In genomic region chr2:62423235-62423634, GRCh38 we compare ENCODE assay signal across 15 cellular contexts.
DNase-seq lines count a peak whose midpoint lies in the region; ATAC-seq and TF ChIP-seq lines count a peak whose summit lies in the region.
"Had no signal": no experiment of that assay in that cellular context is flagged by ENCODE, and none has a peak within 500 bp of the region (broad histone marks: within the 10 kb centered on the region; RNA-seq: fewer than 3 reads in every experiment).

No MANE protein-coding gene starts in this region.

- peaks cover 26% of the 10 kb centered on the region for H3K9me3 Mint-ChIP-seq in progenitor cell of endocrine pancreas (ENCODE audit: low read depth)
- H3K9me3 Mint-ChIP-seq in CD8-positive, alpha-beta T cell, result peaks cover 7% of the 10 kb centered on the region
- H3K9me3 Mint-ChIP-seq: activated CD4-positive, alpha-beta T cell treated with anti-CD3 and anti-CD28 coated beads, Interleukin-2, amount 10 ng/mL, durations not matched to agents 24 days and 14 days; activated naive CD4-positive, alpha-beta T cell treated with anti-CD3 and anti-CD28 coated beads, Interleukin-2, amount 10 ng/mL, durations not matched to agents 7 days and 5 days had no signal

- no peak overlapping the region for H3K27ac Mint-ChIP-seq in progenitor cell of endocrine pancreas
- no peak overlapping the region for H3K27ac Mint-ChIP-seq in CD8-positive, alpha-beta T cell
- H3K27ac Mint-ChIP-seq: activated CD4-positive, alpha-beta T cell treated with anti-CD3 and anti-CD28 coated beads, Interleukin-2, amount 10 ng/mL, durations not matched to agents 24 days and 14 days; activated naive CD4-positive, alpha-beta T cell treated with anti-CD3 and anti-CD28 coated beads, Interleukin-2, amount 10 ng/mL, durations not matched to agents 7 days and 5 days had no signal

- H3K27ac ChIP-seq in Panc1 (ENCODE audit: low read length) (no peak overlapping the region), esophagus (ENCODE audit: low read depth in 2 of 2, low read length in 1 of 2) (peak overlapping the region; percentile 81 to 85)
- no peak overlapping the region for H3K27ac ChIP-seq in CD8-positive, alpha-beta T cell (ENCODE audit: low read depth, low read length)
- H3K27ac ChIP-seq: SJCRH30, upper lobe of left lung had no signal

- 49 to 66% methylated on average over 6 of the region's 6 CpGs for WGBS in esophagus, 2 donors

- H3K27me3 Mint-ChIP-seq in progenitor cell of endocrine pancreas, result no peaks in the 10 kb centered on the region
- no peaks in the 10 kb centered on the region for H3K27me3 Mint-ChIP-seq in CD8-positive, alpha-beta T cell (ENCODE audit: low read depth)

- H3K36me3 Mint-ChIP-seq in progenitor cell of endocrine pancreas (ENCODE audit: insufficient read depth), result peaks cover 3% of the 10 kb centered on the region
- no peaks in the 10 kb centered on the region for H3K36me3 Mint-ChIP-seq in CD8-positive, alpha-beta T cell
- H3K36me3 Mint-ChIP-seq: activated naive CD4-positive, alpha-beta T cell treated with anti-CD3 and anti-CD28 coated beads, Interleukin-2, amount 10 ng/mL, durations not matched to agents 7 days and 5 days had no signal

- no peak for DNase-seq in Panc1 (ENCODE audit: low read depth, low spot score)
- no peak for DNase-seq in progenitor cell of endocrine pancreas (ENCODE audit: low spot score, unreplicated experiment)
- DNase-seq in GM13976 (ENCODE audit: low spot score), result no peak
- DNase-seq in NCI-H69 (lab: John Stamatoyannopoulos, UW), result no peak
- no peak for DNase-seq in NCI-H2171 (lab: John Stamatoyannopoulos, UW)
- DNase-seq in CD8-positive, alpha-beta T cell, result no peak
- DNase-seq: activated CD4-positive, alpha-beta T cell treated with anti-CD3 and anti-CD28 coated beads, Interleukin-2, amount 10 ng/mL, durations not matched to agents 24 days and 14 days; activated naive CD4-positive, alpha-beta T cell treated with anti-CD3 and anti-CD28 coated beads, Interleukin-2, amount 10 ng/mL, durations not matched to agents 7 days and 5 days; EL; kidney glomerular epithelial cell; NCI-H1930; SJCRH30 had no signal

- H3K27me3 ChIP-seq in Panc1 (ENCODE audit: control insufficient read depth, insufficient read depth, low read length) (no peaks in the 10 kb centered on the region), esophagus (ENCODE audit: control insufficient read depth in 1 of 2, insufficient read depth in 2 of 2, low read length in 2 of 2) (no peaks in the 10 kb centered on the region)
- no peaks in the 10 kb centered on the region for H3K27me3 ChIP-seq in CD8-positive, alpha-beta T cell (ENCODE audit: insufficient read depth, low read length)
- H3K27me3 ChIP-seq: SJCRH30, upper lobe of left lung had no signal

- no peak overlapping the region for H3K4me3 ChIP-seq in Panc1 (ENCODE audit: low read depth in 2 of 2, low read length in 2 of 2)
- H3K4me3 ChIP-seq in esophagus (ENCODE audit: low read depth in 1 of 2, low read length in 2 of 2), result no peak overlapping the region
- H3K4me3 ChIP-seq in CD8-positive, alpha-beta T cell (ENCODE audit: low read depth, low read length), result no peak overlapping the region
- H3K4me3 ChIP-seq: SJCRH30, upper lobe of left lung had no signal

- H3K4me1 Mint-ChIP-seq in progenitor cell of endocrine pancreas (ENCODE audit: low read depth), result no peaks in the 10 kb centered on the region
- H3K4me1 Mint-ChIP-seq in CD8-positive, alpha-beta T cell (ENCODE audit: low read depth), result no peaks in the 10 kb centered on the region
- H3K4me1 Mint-ChIP-seq: activated CD4-positive, alpha-beta T cell treated with anti-CD3 and anti-CD28 coated beads, Interleukin-2, amount 10 ng/mL, durations not matched to agents 24 days and 14 days; activated naive CD4-positive, alpha-beta T cell treated with anti-CD3 and anti-CD28 coated beads, Interleukin-2, amount 10 ng/mL, durations not matched to agents 7 days and 5 days had no signal

- no TSS peak for BruUV-seq in Panc1 (replicated peaks; lab: Mats Ljungman, UMichigan)

- ATAC-seq in Panc1, result peak; percentile 60; the same call in 1 of the 2 replicates
- no peak for ATAC-seq in CD8-positive, alpha-beta T cell

- H3K9me3 ChIP-seq in Panc1 (ENCODE audit: control insufficient read depth, insufficient read depth, low read depth, low read length) (no peaks in the 10 kb centered on the region), esophagus (ENCODE audit: control insufficient read depth in 2 of 2, insufficient read depth in 1 of 2, low read depth in 1 of 2, low read length in 1 of 2) (no peaks in the 10 kb centered on the region)
- no peaks in the 10 kb centered on the region for H3K9me3 ChIP-seq in CD8-positive, alpha-beta T cell (ENCODE audit: low read length)
- H3K9me3 ChIP-seq: SJCRH30 had no signal

- in situ Hi-C loops in Panc1 (cut with HindIII; ENCODE audit: low pct_unique_long_range_greater_than_20kb, low sequenced_read_pairs), result no loop called here
- in situ Hi-C loops in GM13976 (cut with MboI; ENCODE audit: low sequenced_read_pairs, unreplicated experiment), result no loop called here

- H3K4me1 ChIP-seq in Panc1 (ENCODE audit: control insufficient read depth, insufficient read depth, low read length) (no peaks in the 10 kb centered on the region), esophagus (ENCODE audit: control insufficient read depth in 2 of 2, insufficient read depth in 2 of 2, low read length in 1 of 2) (peaks cover 0 to 20% of the 10 kb centered on the region in 2 donors)
- no peaks in the 10 kb centered on the region for H3K4me1 ChIP-seq in CD8-positive, alpha-beta T cell (ENCODE audit: insufficient read depth, low read length)
- H3K4me1 ChIP-seq: SJCRH30, upper lobe of left lung had no signal

- H3K36me3 ChIP-seq in Panc1 (ENCODE audit: control insufficient read depth, insufficient read depth, low read length), result no peaks in the 10 kb centered on the region
- H3K36me3 ChIP-seq in esophagus (ENCODE audit: control insufficient read depth in 2 of 2, insufficient read depth in 2 of 2, low read length in 1 of 2), result no peaks in the 10 kb centered on the region
- H3K36me3 ChIP-seq in CD8-positive, alpha-beta T cell (ENCODE audit: insufficient read depth, low read length), result no peaks in the 10 kb centered on the region
- H3K36me3 ChIP-seq: SJCRH30, upper lobe of left lung had no signal

- POLR2A ChIA-PET in Panc1 (lab: Charles Lee), result no interaction called here
- POLR2A ChIA-PET in CD8-positive, alpha-beta T cell (lab: Charles Lee), result no interaction called here

- H3K4me3 Mint-ChIP-seq in progenitor cell of endocrine pancreas (ENCODE audit: low read depth), result no peak overlapping the region
- H3K4me3 Mint-ChIP-seq in CD8-positive, alpha-beta T cell, result no peak overlapping the region
- H3K4me3 Mint-ChIP-seq: activated CD4-positive, alpha-beta T cell treated with anti-CD3 and anti-CD28 coated beads, Interleukin-2, amount 10 ng/mL, durations not matched to agents 24 days and 14 days; activated naive CD4-positive, alpha-beta T cell treated with anti-CD3 and anti-CD28 coated beads, Interleukin-2, amount 10 ng/mL, durations not matched to agents 7 days and 5 days had no signal

- peak; percentile 15 for TF ChIP-seq CTCF in GM12873 (IDR thresholded peaks at IDR 0.05; ENCODE audit: insufficient read depth, low read depth, low read length, missing control alignments)
- TF ChIP-seq CTCF in Panc1 (IDR thresholded peaks at IDR 0.05), result no peak; the same call in 1 of the 2 replicates
- peak; percentile 33 for TF ChIP-seq CTCF in progenitor cell of endocrine pancreas (IDR thresholded peaks at IDR 0.05; ENCODE audit: unreplicated experiment)
- TF ChIP-seq CTCF in GM13976 (IDR thresholded peaks at IDR 0.05; ENCODE audit: borderline replicate concordance, control extremely low read depth, extremely low read depth, insufficient read depth, missing control alignments), result no peak
- no peak for TF ChIP-seq CTCF in CD8-positive, alpha-beta T cell (IDR thresholded peaks at IDR 0.05)

- intact Hi-C loops in Panc1 (cut with micrococcal nuclease; ENCODE audit: unreplicated experiment), result no loop called here
- intact Hi-C loops in CD8-positive, alpha-beta T cell (cut with DNase I, micrococcal nuclease), result no loop called here

- CTCF ChIA-PET in Panc1 (lab: Charles Lee), result no interaction called here
- CTCF ChIA-PET in CD8-positive, alpha-beta T cell (lab: Charles Lee), result no interaction called here

Comparison
In these comparisons a context has a peak if more than half of its experiments do, and no peak if none do; other contexts are left out.
1. CTCF ChIP-seq: peak in GM12873 (single experiment) and progenitor cell of endocrine pancreas (single experiment); none in Panc1 (single experiment), GM13976 (single experiment) and CD8-positive, alpha-beta T cell (single experiment).
2. H3K27ac ChIP-seq: peak in esophagus (2 of 2); none in Panc1 (single experiment) and CD8-positive, alpha-beta T cell (single experiment).